Comparison of ENCODE assay signal across 23 cellular contexts in genomic region chr5:66361070-66361469, GRCh38.
"Had no signal": no experiment of that assay in that cellular context is flagged by ENCODE, and none has a peak within 500 bp of the region (broad histone marks: within the 10 kb centered on the region; RNA-seq: fewer than 3 reads in every experiment).

No MANE protein-coding gene starts in this region.

- H3K9ac ChIP-seq: neural progenitor cell had no signal

- H3K4me3 ChIP-seq: adrenal gland, breast epithelium, gastrocnemius medialis, mucosa of descending colon, neural progenitor cell, psoas muscle, thoracic aorta, upper lobe of right lung had no signal

- H3K4me2 ChIP-seq: neural progenitor cell had no signal

- H3K27me3 ChIP-seq: adrenal gland, breast epithelium, gastrocnemius medialis, neural progenitor cell, upper lobe of right lung had no signal

- DNase-seq: activated B cell treated with CpG ODN at 0.5 μM for 24 hours; activated CD4-positive, alpha-beta memory T cell treated with anti-CD3 and anti-CD28 coated beads for 36 hours; activated CD4-positive, alpha-beta T cell treated with anti-CD3 and anti-CD28 coated beads for 4 hours; activated gamma-delta T cell treated with Interleukin-2 at 50 U/mL for 16 hours; activated T-cell treated with anti-CD3 and anti-CD28 coated beads for 4 hours; adrenal gland; cerebellar nuclear complex; cortex of kidney; effector CD4-positive, alpha-beta T cell; gastrocnemius medialis; immature natural killer cell; kidney glomerular epithelial cell; mucosa of descending colon; naive B cell; psoas muscle; stimulated activated CD4-positive, alpha-beta T cell treated with anti-CD3 and anti-CD28 coated beads, Interleukin-4, amount 100 ng/mL, for 24 hours; upper lobe of right lung had no signal

- H3K4me1 ChIP-seq: adrenal gland, breast epithelium, gastrocnemius medialis, neural progenitor cell, psoas muscle, upper lobe of right lung had no signal

- H3K27ac ChIP-seq: adrenal gland, breast epithelium, gastrocnemius medialis, neural progenitor cell, psoas muscle, thoracic aorta, upper lobe of right lung had no signal

- ATAC-seq: activated naive CD4-positive, alpha-beta T cell treated with anti-CD3 and anti-CD28 coated beads, Interleukin-2, amount 50 U/mL, for 72 hours; gastrocnemius medialis; mucosa of descending colon; sciatic nerve; stimulated activated effector memory CD8-positive, alpha-beta T cell treated with anti-CD3 and anti-CD28 coated beads, Interleukin-12 subunit alpha, Interleukin-12 subunit beta, amount 100 ng/mL, for 72 hours; upper lobe of right lung had no signal

- H3K9me3 ChIP-seq: adrenal gland, breast epithelium, gastrocnemius medialis, mucosa of descending colon, psoas muscle, thoracic aorta, upper lobe of right lung had no signal

- H3K36me3 ChIP-seq: adrenal gland, breast epithelium, gastrocnemius medialis, neural progenitor cell, thoracic aorta, upper lobe of right lung had no signal
